ENCODE assay signal across 24 cellular contexts in the genomic region with DNA sequence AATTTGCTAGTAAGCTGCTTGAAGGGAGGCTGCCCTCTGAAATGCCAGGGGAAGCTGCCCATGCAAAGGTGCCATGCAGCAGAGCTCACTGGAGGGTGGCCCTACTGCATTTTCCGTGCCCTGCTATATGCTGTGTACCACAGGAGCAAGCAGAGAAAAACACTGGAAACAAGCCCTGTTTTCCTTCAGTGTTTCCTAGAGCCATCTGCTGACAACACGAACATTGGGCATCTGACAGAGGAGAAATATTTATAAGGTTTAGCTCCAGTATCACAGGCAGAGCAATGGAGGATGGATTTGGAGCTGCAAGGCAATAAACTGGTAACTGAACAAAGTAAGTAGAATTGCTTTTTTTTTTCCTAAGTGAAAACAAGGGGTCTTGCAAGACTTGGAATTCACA.
"Had no signal": no experiment of that assay in that cellular context is flagged by ENCODE, and none has a peak within 500 bp of the region (broad histone marks: within the 10 kb centered on the region; RNA-seq: fewer than 3 reads in every experiment).

No MANE protein-coding gene starts in this region.

- H3K36me3 ChIP-seq: adrenal gland, esophagus squamous epithelium, gastrocnemius medialis, thyroid gland, upper lobe of left lung had no signal

- DNase-seq: activated CD4-positive, alpha-beta T cell treated with anti-CD3 and anti-CD28 coated beads for 4 hours; activated CD4-positive, alpha-beta T cell treated with anti-CD3 and anti-CD28 coated beads, Interleukin-2, amount 50 U/mL, for 4 hours; activated effector memory CD4-positive, alpha-beta T cell treated with anti-CD3 and anti-CD28 coated beads, Interleukin-2, amount 50 U/mL, for 16 hours; activated naive CD4-positive, alpha-beta T cell treated with anti-CD3 and anti-CD28 coated beads for 36 hours; activated naive CD8-positive, alpha-beta T cell treated with anti-CD3 and anti-CD28 coated beads for 36 hours; activated T-cell treated with anti-CD3 and anti-CD28 coated beads for 4 hours; adrenal gland; aorta; body of pancreas; esophagus squamous epithelium; gastrocnemius medialis; hippocampal formation; kidney; left colon; mammary epithelial cell; naive thymus-derived CD8-positive, alpha-beta T cell; right cardiac atrium; stimulated activated CD4-positive, alpha-beta T cell treated with anti-CD3 and anti-CD28 coated beads, Interleukin-4, amount 100 ng/mL, for 24 hours; stimulated activated naive CD8-positive, alpha-beta T cell treated with anti-CD3 and anti-CD28 coated beads, Interleukin-15, amount 100 ng/mL, for 72 hours; substantia nigra; thyroid gland; upper lobe of left lung had no signal

- H3K4me3 ChIP-seq: adrenal gland, body of pancreas, esophagus squamous epithelium, gastrocnemius medialis, thyroid gland, upper lobe of left lung had no signal

- H3K27me3 ChIP-seq: adrenal gland, body of pancreas, esophagus squamous epithelium, gastrocnemius medialis, thyroid gland, upper lobe of left lung had no signal

- ATAC-seq: body of pancreas; gastrocnemius medialis; left colon; naive thymus-derived CD8-positive, alpha-beta T cell; right cardiac atrium; stimulated activated effector memory CD8-positive, alpha-beta T cell treated with anti-CD3 and anti-CD28 coated beads, Interleukin-12 subunit alpha, Interleukin-12 subunit beta, amount 100 ng/mL, for 72 hours; stimulated activated naive CD8-positive, alpha-beta T cell treated with anti-CD3 and anti-CD28 coated beads, Interleukin-15, amount 100 ng/mL, for 72 hours had no signal

- H3K9me3 ChIP-seq: adrenal gland, body of pancreas, esophagus squamous epithelium, gastrocnemius medialis, thyroid gland, upper lobe of left lung had no signal

- H3K4me1 ChIP-seq: adrenal gland, body of pancreas, esophagus squamous epithelium, gastrocnemius medialis, thyroid gland, upper lobe of left lung had no signal

- H3K27ac ChIP-seq: adrenal gland, body of pancreas, esophagus squamous epithelium, gastrocnemius medialis, thyroid gland, upper lobe of left lung, VCaP had no signal
